Comparison of ENCODE assay signal across 13 cellular contexts in the genomic region with DNA sequence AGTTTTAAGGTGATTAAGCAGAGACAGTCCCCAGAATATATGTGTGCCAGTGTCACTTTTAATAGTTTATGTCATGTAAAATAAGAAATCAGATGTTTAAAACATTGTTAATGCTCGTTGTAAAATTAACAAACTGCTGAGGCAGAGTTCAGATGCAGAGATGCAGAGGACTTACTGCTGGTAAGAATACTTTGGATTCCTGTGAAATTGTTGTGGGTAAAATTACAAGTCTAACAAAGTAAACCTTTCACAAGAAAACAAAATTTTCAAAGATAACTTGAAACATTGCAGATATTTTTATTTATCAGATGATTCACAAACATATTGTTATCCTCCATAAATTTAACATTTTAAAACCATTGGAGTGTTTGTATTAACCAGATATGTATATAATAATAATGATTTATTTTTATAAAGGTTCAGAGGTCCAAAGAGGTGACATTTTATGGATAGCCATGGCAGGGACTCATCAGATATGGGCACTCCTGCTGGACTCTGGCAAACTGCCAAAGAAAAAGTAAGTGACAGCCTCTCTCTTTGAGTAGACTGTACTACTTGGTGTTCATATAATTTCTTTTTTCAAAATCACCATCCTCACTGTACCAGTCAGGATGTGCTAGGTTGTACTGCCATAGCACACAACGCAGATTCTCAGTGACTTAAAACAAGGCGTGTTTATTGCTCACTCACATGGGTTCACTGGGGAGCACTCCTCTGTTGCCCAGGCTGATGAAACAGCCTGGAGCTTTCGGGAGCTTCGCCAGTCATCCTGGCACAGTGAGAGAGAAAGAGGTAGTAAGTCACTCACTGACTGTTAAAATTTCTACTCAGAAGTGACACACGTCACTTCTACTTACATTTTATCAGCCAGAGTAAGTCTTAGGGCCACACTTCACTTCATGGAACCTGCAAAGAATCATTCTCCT.
DNase-seq lines count a peak whose midpoint lies in the region; ATAC-seq, FAIRE-seq and TF ChIP-seq lines count a peak whose summit lies in the region.
"Had no signal": no experiment of that assay in that cellular context is flagged by ENCODE, and none has a peak within 500 bp of the region (broad histone marks: within the 10 kb centered on the region; RNA-seq: fewer than 3 reads in every experiment).

No MANE protein-coding gene starts in this region.

- TF ChIP-seq EP300 in Ishikawa (IDR thresholded peaks at IDR 0.05; ENCODE audit: borderline replicate concordance): no peak

- TF ChIP-seq RAD21 in Ishikawa (IDR thresholded peaks at IDR 0.05; ENCODE audit: low read depth): no peak

- peak; percentile 39 for DNase-seq in Ammon's horn (ENCODE audit: low spot score)
- peak; percentile 25 for DNase-seq in cerebellar cortex (ENCODE audit: low spot score)
- DNase-seq in iris pigment epithelial cell (ENCODE audit: low read depth): peak; percentile 36
- DNase-seq in NCI-H1105 (lab: John Stamatoyannopoulos, UW): no peak
- no peak for DNase-seq in NOMO-1 (lab: John Stamatoyannopoulos, UW; ENCODE audit: unreplicated experiment in 2 of 2)
- DNase-seq in H54 (ENCODE audit: insufficient read length, low spot score): no peak
- DNase-seq: activated gamma-delta T cell; kidney; NCI-H2029; stimulated activated CD4-positive, alpha-beta T cell treated with anti-CD3 and anti-CD28 coated beads, Interleukin-1b, Interleukin-23, amount 100 ng/mL, for 48 hours; stimulated activated CD8-positive, alpha-beta memory T cell treated with anti-CD3 and anti-CD28 coated beads, Interleukin-4, amount 100 ng/mL, for 48 hours had no signal

- TF ChIP-seq POLR2A in H54 (IDR thresholded peaks at IDR 0.05; ENCODE audit: low read depth, low read length): no peak

- no peak for ATAC-seq in HG03521 (IDR thresholded peaks at IDR 0.05; ENCODE audit: unreplicated experiment)

- FAIRE-seq in H54 (lab: Jason Lieb, UNC): no peak
- FAIRE-seq: kidney had no signal

TF ChIP-seq in Ishikawa, 13 proteins besides CTCF, POLR2A, EP300 and RAD21:
- TF ChIP-seq NFIC (IDR thresholded peaks at IDR 0.05): peak; percentile 48
- TF ChIP-seq YY1 (IDR thresholded peaks at IDR 0.05; ENCODE audit: low read depth): no peak

Comparison
In these comparisons a context has a peak if more than half of its experiments do, and no peak if none do; other contexts are left out.
1. DNase-seq: peak in Ammon's horn (single experiment), cerebellar cortex (single experiment) and iris pigment epithelial cell (single experiment); none in NCI-H1105 (single experiment), NOMO-1 (0 of 2) and H54 (single experiment).